In the genomic region with DNA sequence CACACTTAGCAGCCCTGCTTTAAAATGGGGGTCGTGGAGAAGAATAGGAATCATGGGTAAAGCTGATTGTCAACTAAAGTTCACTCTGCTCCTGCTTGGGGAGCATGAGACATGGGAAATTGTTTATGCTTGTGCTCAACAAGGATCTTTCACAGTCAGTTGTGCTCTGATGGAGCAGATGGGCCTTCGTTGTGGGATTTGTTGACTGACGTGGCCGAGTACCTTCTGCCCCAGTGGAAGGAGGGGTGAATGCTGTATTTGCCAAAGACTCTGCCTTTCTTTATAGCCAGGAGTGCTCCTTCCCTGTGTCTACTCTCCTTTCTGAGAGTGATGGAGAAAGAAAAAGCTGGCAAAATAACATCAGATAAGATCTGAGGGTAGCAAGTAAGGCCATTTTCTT, we compare ENCODE assay signal across 1 cellular context.
TF ChIP-seq lines count a peak whose summit lies in the region.

No MANE protein-coding gene starts in this region.

TF ChIP-seq in H1, 55 proteins besides CTCF, POLR2A, EP300 and RAD21 (continued from another document):
- TF ChIP-seq, protein P1, sequence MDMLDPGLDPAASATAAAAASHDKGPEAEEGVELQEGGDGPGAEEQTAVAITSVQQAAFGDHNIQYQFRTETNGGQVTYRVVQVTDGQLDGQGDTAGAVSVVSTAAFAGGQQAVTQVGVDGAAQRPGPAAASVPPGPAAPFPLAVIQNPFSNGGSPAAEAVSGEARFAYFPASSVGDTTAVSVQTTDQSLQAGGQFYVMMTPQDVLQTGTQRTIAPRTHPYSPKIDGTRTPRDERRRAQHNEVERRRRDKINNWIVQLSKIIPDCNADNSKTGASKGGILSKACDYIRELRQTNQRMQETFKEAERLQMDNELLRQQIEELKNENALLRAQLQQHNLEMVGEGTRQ (IDR thresholded peaks at IDR 0.05; ENCODE audit: low read length) = no peak
- TF ChIP-seq EGR1 (IDR thresholded peaks at IDR 0.05; ENCODE audit: borderline replicate concordance, low read depth, low read length) (no peak), KDM1A (IDR thresholded peaks at IDR 0.05; ENCODE audit: borderline replicate concordance, low read length) (no peak), PHF8 (conservative IDR thresholded peaks at IDR 0.05; ENCODE audit: low read depth, low read length) (no peak)
